ENCODE assay signal across 2 cellular contexts in the genomic region with DNA sequence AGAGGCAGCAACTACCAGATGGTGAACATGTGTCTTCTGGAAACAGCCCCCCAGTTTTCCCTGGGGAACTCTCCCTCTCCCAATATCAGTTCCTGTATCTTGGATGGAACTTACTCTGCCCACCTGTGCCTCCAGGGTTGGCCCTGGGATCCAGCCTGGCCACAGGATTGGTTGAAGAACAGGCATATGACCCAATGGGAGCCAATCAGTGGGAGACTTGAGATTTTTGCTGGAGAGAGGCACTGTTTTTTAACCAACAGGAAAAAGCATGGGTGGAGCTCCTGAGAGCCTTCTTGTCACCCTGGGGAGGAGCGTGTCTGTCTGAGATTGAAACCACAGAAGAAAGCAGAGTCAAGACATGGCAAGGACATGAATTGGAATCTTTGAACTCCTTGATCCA.
TF ChIP-seq lines count a peak whose summit lies in the region.

No MANE protein-coding gene starts in this region.

TF ChIP-seq in SK-N-SH, 30 proteins besides CTCF, POLR2A, EP300 and RAD21 (continued from another document):
- no peak for TF ChIP-seq PBX3 (IDR thresholded peaks at IDR 0.05)
- TF ChIP-seq POLR2AphosphoS5 (IDR thresholded peaks at IDR 0.05; ENCODE audit: low read depth, low read length): no peak
- no peak for TF ChIP-seq TEAD4 (IDR thresholded peaks at IDR 0.05; ENCODE audit: borderline replicate concordance, insufficient read depth)
- no peak for TF ChIP-seq SMC3 (IDR thresholded peaks at IDR 0.05; ENCODE audit: low read depth, low read length)
- TF ChIP-seq SIN3A (IDR thresholded peaks at IDR 0.05; ENCODE audit: borderline replicate concordance, low read depth, low read length): no peak
- TF ChIP-seq FOSL2 (IDR thresholded peaks at IDR 0.05; ENCODE audit: borderline replicate concordance, low read depth): no peak
- no peak for TF ChIP-seq FOXJ3 (CRISPR knock-in tag; IDR thresholded peaks at IDR 0.05)
- TF ChIP-seq JUND (IDR thresholded peaks at IDR 0.05): no peak

TF ChIP-seq in SK-N-SH treated with all-trans-retinoic acid at 6 μM for 48 hours, 23 proteins besides CTCF, POLR2A, EP300 and RAD21 (continued from another document):
- TF ChIP-seq PATZ1 (CRISPR knock-in tag; IDR thresholded peaks at IDR 0.05; ENCODE audit: borderline replicate concordance) (no peak), CREB5 (CRISPR knock-in tag; IDR thresholded peaks at IDR 0.05; ENCODE audit: low read depth) (no peak), TCF4 (CRISPR knock-in tag; IDR thresholded peaks at IDR 0.05; ENCODE audit: borderline replicate concordance) (no peak), CSRNP3 (CRISPR knock-in tag; IDR thresholded peaks at IDR 0.05) (no peak), ZFP30 (CRISPR knock-in tag; IDR thresholded peaks at IDR 0.05) (no peak), ZNF8 (CRISPR knock-in tag; IDR thresholded peaks at IDR 0.05) (no peak), ARNTL (CRISPR knock-in tag; IDR thresholded peaks at IDR 0.05; ENCODE audit: borderline replicate concordance, low read depth) (no peak), OSR1 (CRISPR knock-in tag; IDR thresholded peaks at IDR 0.05) (no peak)
- TF ChIP-seq, protein P1, sequence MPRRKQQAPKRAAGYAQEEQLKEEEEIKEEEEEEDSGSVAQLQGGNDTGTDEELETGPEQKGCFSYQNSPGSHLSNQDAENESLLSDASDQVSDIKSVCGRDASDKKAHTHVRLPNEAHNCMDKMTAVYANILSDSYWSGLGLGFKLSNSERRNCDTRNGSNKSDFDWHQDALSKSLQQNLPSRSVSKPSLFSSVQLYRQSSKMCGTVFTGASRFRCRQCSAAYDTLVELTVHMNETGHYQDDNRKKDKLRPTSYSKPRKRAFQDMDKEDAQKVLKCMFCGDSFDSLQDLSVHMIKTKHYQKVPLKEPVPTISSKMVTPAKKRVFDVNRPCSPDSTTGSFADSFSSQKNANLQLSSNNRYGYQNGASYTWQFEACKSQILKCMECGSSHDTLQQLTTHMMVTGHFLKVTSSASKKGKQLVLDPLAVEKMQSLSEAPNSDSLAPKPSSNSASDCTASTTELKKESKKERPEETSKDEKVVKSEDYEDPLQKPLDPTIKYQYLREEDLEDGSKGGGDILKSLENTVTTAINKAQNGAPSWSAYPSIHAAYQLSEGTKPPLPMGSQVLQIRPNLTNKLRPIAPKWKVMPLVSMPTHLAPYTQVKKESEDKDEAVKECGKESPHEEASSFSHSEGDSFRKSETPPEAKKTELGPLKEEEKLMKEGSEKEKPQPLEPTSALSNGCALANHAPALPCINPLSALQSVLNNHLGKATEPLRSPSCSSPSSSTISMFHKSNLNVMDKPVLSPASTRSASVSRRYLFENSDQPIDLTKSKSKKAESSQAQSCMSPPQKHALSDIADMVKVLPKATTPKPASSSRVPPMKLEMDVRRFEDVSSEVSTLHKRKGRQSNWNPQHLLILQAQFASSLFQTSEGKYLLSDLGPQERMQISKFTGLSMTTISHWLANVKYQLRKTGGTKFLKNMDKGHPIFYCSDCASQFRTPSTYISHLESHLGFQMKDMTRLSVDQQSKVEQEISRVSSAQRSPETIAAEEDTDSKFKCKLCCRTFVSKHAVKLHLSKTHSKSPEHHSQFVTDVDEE (CRISPR knock-in tag; IDR thresholded peaks at IDR 0.05): no peak
TF ChIP-seq in SK-N-SH treated with all-trans-retinoic acid at 6 μM for 48 hours: peak in this region for 0.
